Comparison of ENCODE assay signal across 16 cellular contexts in the genomic region with DNA sequence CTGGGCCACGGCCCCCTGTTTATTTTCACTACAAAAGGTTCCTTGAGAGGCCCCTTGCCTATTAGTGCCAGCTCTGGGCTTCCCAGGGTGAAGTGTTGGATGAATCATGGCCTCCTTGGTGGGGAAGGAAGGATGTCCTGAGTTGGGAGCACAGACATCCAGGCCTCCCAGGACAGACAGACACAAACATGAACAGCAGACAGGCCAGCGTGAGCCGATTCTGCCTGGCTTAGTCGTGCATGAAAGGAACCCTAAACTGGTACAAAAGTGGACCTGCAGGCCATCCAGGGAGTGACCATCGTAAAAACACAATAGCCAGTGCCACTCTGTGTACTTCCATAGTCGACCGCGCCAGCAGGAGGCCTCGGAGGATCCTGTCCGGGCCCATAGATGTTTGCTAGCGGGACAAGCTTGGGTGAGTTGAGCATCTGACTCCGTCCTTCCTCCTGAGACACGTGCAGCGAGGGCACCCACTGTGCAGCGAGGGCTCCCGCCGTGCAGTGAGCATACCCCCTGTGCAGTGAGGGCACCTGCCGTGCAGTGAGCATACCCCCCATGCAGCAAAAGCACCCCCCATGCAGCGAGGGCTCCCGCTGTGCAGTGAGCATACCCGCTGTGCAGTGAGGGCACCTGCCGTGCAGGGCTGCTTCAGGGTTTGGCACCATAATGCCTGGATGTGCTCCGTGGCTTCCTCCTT. TPM values are rescaled to one million over a fixed set of nuclear protein-coding genes. Genes with fewer than 3 reads are reported as not detected.
DNase-seq lines count a peak whose midpoint lies in the region; ATAC-seq and TF ChIP-seq lines count a peak whose summit lies in the region.
"Had no signal": no experiment of that assay in that cellular context is flagged by ENCODE, and none has a peak within 500 bp of the region (broad histone marks: within the 10 kb centered on the region; RNA-seq: fewer than 3 reads in every experiment).

No MANE protein-coding gene starts in this region.

- H3K27me3 ChIP-seq in IMR-90 (ENCODE audit: control insufficient read depth, insufficient read depth, low read length): no peaks in the 10 kb centered on the region
- H3K27me3 ChIP-seq in transverse colon: no peaks in the 10 kb centered on the region

- H3K79me1 ChIP-seq in IMR-90 (ENCODE audit: low read depth in 1 of 2, low read length in 2 of 2): peaks cover 0 to 4% of the 10 kb centered on the region in 2 experiments; a peak in 1 of 4 replicates

- H3K56ac ChIP-seq in IMR-90 (ENCODE audit: extremely low read depth, insufficient read depth, low read length): no peak overlapping the region

- H2BK5ac ChIP-seq in IMR-90 (ENCODE audit: low read depth, low read length, poor library complexity, severe bottlenecking): no peak overlapping the region

- TF ChIP-seq EP300 in transverse colon (IDR thresholded peaks at IDR 0.05; ENCODE audit: low read depth): no peak

- no peak overlapping the region for H3K27ac ChIP-seq in IMR-90 (ENCODE audit: insufficient read depth, low read length)
- H3K27ac ChIP-seq in transverse colon: no peak overlapping the region
- H3K27ac ChIP-seq: GM23248 had no signal

- no peak overlapping the region for H2BK15ac ChIP-seq in IMR-90 (ENCODE audit: low read depth, low read length)

- no peak for TF ChIP-seq RAD21 in IMR-90 (IDR thresholded peaks at IDR 0.05; ENCODE audit: low read length)

- H3K18ac ChIP-seq in IMR-90 (ENCODE audit: low read depth, low read length): no peak overlapping the region

- no peak overlapping the region for H2BK120ac ChIP-seq in IMR-90 (ENCODE audit: low read depth, low read length)

- H3K4me3 ChIP-seq in IMR-90 (ENCODE audit: insufficient read depth, low read depth, low read length) (no peak overlapping the region), transverse colon (no peak overlapping the region)
- H3K4me3 ChIP-seq: GM23248 had no signal

- BruUV-seq in IMR-90 (replicated peaks; lab: Mats Ljungman, UMichigan): no TSS peak

- DNase-seq in D341Med (ENCODE audit: low spot score) (peak; percentile 49), IMR-90 (peak; percentile 4), sciatic nerve (ENCODE audit: low spot score) (no peak), NCI-H524 (lab: John Stamatoyannopoulos, UW) (no peak), transverse colon (no peak)
- DNase-seq: activated effector memory CD4-positive, alpha-beta T cell treated with anti-CD3 and anti-CD28 coated beads, Interleukin-2, amount 50 U/mL, for 16 hours; cerebellar nuclear complex; effector CD4-positive, alpha-beta T cell; GM23248; NCI-H510A treated with DMSO at 0.1 percent for 48 hours; stimulated activated CD4-positive, alpha-beta T cell treated with anti-CD3 and anti-CD28 coated beads, Interleukin-12 subunit alpha, Interleukin-12 subunit beta, amount 100 ng/mL, for 4 hours; T-cell had no signal

- H3K4me3 Mint-ChIP-seq in brain: no peak overlapping the region
- H3K4me3 Mint-ChIP-seq: neural crest cell, T-cell had no signal

- H3K9me3 ChIP-seq in IMR-90 (ENCODE audit: control insufficient read depth, insufficient read depth, low read length) (no peaks in the 10 kb centered on the region), transverse colon (no peaks in the 10 kb centered on the region)

- dilution Hi-C loops in IMR-90 (cut with HindIII; ENCODE audit: low sequenced_read_pairs, unreplicated experiment): no loop called here

- no peak overlapping the region for H2AK5ac ChIP-seq in IMR-90 (ENCODE audit: low read depth, low read length)

- no peak overlapping the region for H3K4ac ChIP-seq in IMR-90 (ENCODE audit: low read depth, low read length)

- in situ Hi-C loops in IMR-90 (cut with MboI; ENCODE audit: low sequenced_read_pairs) (loop anchor here (5.0 kb wide), 1 partner anchor 461 kb away; no protein-coding TSS in a partner anchor), transverse colon (cut with MboI; ENCODE audit: low pct_ligation_motif_present in 1 of 4, low pct_unique_long_range_greater_than_20kb in 1 of 4, low sequenced_read_pairs in 3 of 4) (loop anchor here in 2 of 4 donors (5.0 to 10.0 kb wide), 2 partner anchors 454 to 456 kb away; no protein-coding TSS in a partner anchor)

- no peak overlapping the region for H2BK20ac ChIP-seq in IMR-90 (ENCODE audit: low read depth, low read length)

- intact Hi-C loops in IMR-90 (cut with micrococcal nuclease): no loop called here
- intact Hi-C loops in sciatic nerve (cut with DNase I): loop anchor here (5.0 kb wide), 1 partner anchor 1324 kb away; no protein-coding TSS in a partner anchor
- intact Hi-C loops in transverse colon (cut with DNase I; ENCODE audit: low total_unique reads): loop anchor here (10.0 kb wide), 1 partner anchor 264 kb away; a partner anchor contains a TSS

- CTCF ChIA-PET in IMR-90 (lab: Yijun Ruan, JAX): no interaction called here

- peaks cover 64% of the 10 kb centered on the region for H3K36me3 Mint-ChIP-seq in brain

- H4K20me1 ChIP-seq in IMR-90 (ENCODE audit: insufficient read depth, low read length): no peaks in the 10 kb centered on the region; the same call in 1 of the 2 replicates

- no peak for ATAC-seq in IMR-90 (ENCODE audit: low read depth)
- peak; percentile 11 for ATAC-seq in sciatic nerve
- no peak for ATAC-seq in HG03460 (IDR thresholded peaks at IDR 0.05; ENCODE audit: unreplicated experiment)
- ATAC-seq: esophagus mucosa, T-cell had no signal

- H3K36me3 ChIP-seq in IMR-90 (ENCODE audit: control insufficient read depth, insufficient read depth, low read length) (peaks cover 33% of the 10 kb centered on the region), transverse colon (peaks cover 0 to 14% (median 0%) of the 10 kb centered on the region in 4 donors)

- H4K5ac ChIP-seq in IMR-90 (ENCODE audit: low read depth, low read length): no peak overlapping the region

- WGBS in IMR-90 (ENCODE audit: extremely low coverage in 2 of 2, insufficient read length in 1 of 2), 2 experiments: 89% methylated on average over 9 of the region's 23 CpGs; no CpG with 5 or more reads in 1 of the 2 experiments
- 91% methylated on average over 23 of the region's 23 CpGs; no CpG with 5 or more reads in 1 of the 2 donors for WGBS in transverse colon (ENCODE audit: low coverage in 1 of 2), 2 donors

- H2AK9ac ChIP-seq in IMR-90 (replicated peaks; ENCODE audit: low read depth, low read length, poor library complexity): no peak overlapping the region

- no peak overlapping the region for H3K14ac ChIP-seq in IMR-90 (replicated peaks; ENCODE audit: low read depth, low read length)

- TF ChIP-seq CTCF in IMR-90 (conservative IDR thresholded peaks at IDR 0.05; ENCODE audit: low read depth, low read length) (no peak), brain (conservative IDR thresholded peaks at IDR 0.05) (no peak), transverse colon (IDR thresholded peaks at IDR 0.05) (no peak)

- no peak overlapping the region for H2AFZ ChIP-seq in IMR-90 (replicated peaks; ENCODE audit: low read length, poor library complexity)
- H2AFZ ChIP-seq: GM23248 had no signal

- no peak overlapping the region for H3K9ac ChIP-seq in IMR-90 (ENCODE audit: low read depth, low read length)
- H3K9ac ChIP-seq: GM23248 had no signal

- no peak overlapping the region for H3K4me2 ChIP-seq in IMR-90 (ENCODE audit: low read depth, low read length)

- no peak overlapping the region for H4K8ac ChIP-seq in IMR-90 (ENCODE audit: low read depth in 2 of 2, low read length in 2 of 2)

- H3K9me3 Mint-ChIP-seq in brain: no peaks in the 10 kb centered on the region
- H3K9me3 Mint-ChIP-seq: neural crest cell, T-cell had no signal

- H3K4me1 ChIP-seq in IMR-90 (ENCODE audit: control insufficient read depth, insufficient read depth, low read length) (peaks cover 11% of the 10 kb centered on the region), transverse colon (peaks cover 0 to 7% (median 0%) of the 10 kb centered on the region in 4 donors)

- peak overlapping the region in 3 of 5 experiments; percentile 45 to 50 (median 45) for H3K27ac Mint-ChIP-seq in brain
- H3K27ac Mint-ChIP-seq: T-cell had no signal

- no peaks in the 10 kb centered on the region for H3K27me3 Mint-ChIP-seq in brain
- H3K27me3 Mint-ChIP-seq: T-cell had no signal

- peaks cover 3% of the 10 kb centered on the region; the same call in 1 of the 2 replicates for H3K9me1 ChIP-seq in IMR-90 (ENCODE audit: insufficient read depth, low read length)

- H3K4me1 Mint-ChIP-seq in brain: peaks cover 11% of the 10 kb centered on the region
- H3K4me1 Mint-ChIP-seq: neural crest cell, T-cell had no signal

- TF ChIP-seq POLR2A in IMR-90 (IDR thresholded peaks at IDR 0.05; ENCODE audit: low read depth, low read length): no peak
- no peak for TF ChIP-seq POLR2A in transverse colon (IDR thresholded peaks at IDR 0.05)

- POLR2A ChIA-PET in IMR-90 (lab: Charles Lee; ENCODE audit: unreplicated experiment): no interaction called here

- no peak overlapping the region for H4K91ac ChIP-seq in IMR-90 (ENCODE audit: insufficient read depth, low read depth, low read length)

- H3K23ac ChIP-seq in IMR-90 (ENCODE audit: low read depth, low read length): no peak overlapping the region

TF ChIP-seq in IMR-90, 13 proteins besides CTCF, POLR2A, EP300 and RAD21 (continues in another document):
- TF ChIP-seq MXI1 (IDR thresholded peaks at IDR 0.05; ENCODE audit: borderline replicate concordance, low read depth, low read length) (no peak), BHLHE40 (IDR thresholded peaks at IDR 0.05; ENCODE audit: low read depth, low read length) (no peak), MAZ (IDR thresholded peaks at IDR 0.05; ENCODE audit: borderline replicate concordance, low read depth, low read length) (no peak)

RNA-seq across cellular contexts. Expression of a gene that starts 51.3 kb away (rescaled TPM):
- total RNA-seq in IMR-90 (2012; rRNA removed) (14.7 and 15.2 TPM in 2 replicates), sciatic nerve (11.1 TPM), transverse colon (10 to 100 TPM; 15.7 to 53.9 (median 16.9) TPM)
- polyA plus RNA-seq in IMR-90 (2012; rRNA removed) (19.8 and 20.2 TPM in 2 replicates), brain (ENCODE audit: insufficient read depth, low read depth, low replicate concordance) (174 TPM)
- polyA plus RNA-seq in IMR-90 (2012; cell fraction: cytosol; rRNA removed): 12.5 and 20.6 TPM in 2 replicates
- polyA plus RNA-seq in IMR-90 (2012; cell fraction: nucleus; rRNA removed; ENCODE audit: low replicate concordance): 21.9 and 29.1 TPM in 2 replicates

RNA-seq across cellular contexts. Expression of a gene that starts 51.9 kb away (rescaled TPM):
- 12.4 and 13.9 TPM in 2 replicates for total RNA-seq in IMR-90 (2012; rRNA removed)
- 32.6 and 36.1 TPM in 2 replicates for polyA plus RNA-seq in IMR-90 (2012; rRNA removed)
- polyA plus RNA-seq in IMR-90 (2012; cell fraction: cytosol; rRNA removed): 31.6 and 49.2 TPM in 2 replicates
- polyA plus RNA-seq in IMR-90 (2012; cell fraction: nucleus; rRNA removed; ENCODE audit: low replicate concordance): 25.7 and 57.6 TPM in 2 replicates
- 17.7 TPM for polyA plus RNA-seq in brain (ENCODE audit: insufficient read depth, low read depth, low replicate concordance)
- 19.0 TPM for total RNA-seq in sciatic nerve
- 10 to 100 TPM; 20.5 to 97.3 (median 34.6) TPM for total RNA-seq in transverse colon

RNA-seq across cellular contexts. Expression of a gene that starts 53.9 kb away (rescaled TPM):
- total RNA-seq in IMR-90 (2012; rRNA removed): 113 and 129 TPM in 2 replicates
- polyA plus RNA-seq in IMR-90 (2012; rRNA removed): 155 and 239 TPM in 2 replicates
- polyA plus RNA-seq in IMR-90 (2012; cell fraction: cytosol; rRNA removed): 84.1 and 183 TPM in 2 replicates
- polyA plus RNA-seq in IMR-90 (2012; cell fraction: nucleus; rRNA removed; ENCODE audit: low replicate concordance): 1,009 and 1,044 TPM in 2 replicates
- polyA plus RNA-seq in brain (ENCODE audit: insufficient read depth, low read depth, low replicate concordance): 128 TPM
- total RNA-seq in sciatic nerve: 207 TPM
- 100 to 1,000 TPM in 3 of 4 donors, 10 to 100 TPM in 1; 92.7 to 569 (median 162) TPM for total RNA-seq in transverse colon

Comparison
In these comparisons a context has a peak if more than half of its experiments do, and no peak if none do; other contexts are left out.
1. DNase-seq: peak in D341Med (single experiment) and IMR-90 (single experiment); none in sciatic nerve (single experiment), NCI-H524 (0 of 2) and transverse colon (single experiment).